Comparison of ENCODE assay signal across 36 cellular contexts in genomic region chr9:116333254-116333653, GRCh38.
"Had no signal": no experiment of that assay in that cellular context is flagged by ENCODE, and none has a peak within 500 bp of the region (broad histone marks: within the 10 kb centered on the region; RNA-seq: fewer than 3 reads in every experiment).

No MANE protein-coding gene starts in this region.

- FAIRE-seq: astrocyte, TTC549 had no signal

- H3K4me3 ChIP-seq: body of pancreas, breast epithelium had no signal

- DNase-seq: activated B cell treated with CpG ODN at 0.5 μM for 24 hours; activated CD4-positive, alpha-beta memory T cell treated with anti-CD3 and anti-CD28 coated beads for 36 hours; activated CD4-positive, alpha-beta T cell treated with anti-CD3 and anti-CD28 coated beads for 4 hours; activated CD4-positive, alpha-beta T cell treated with anti-CD3 and anti-CD28 coated beads, Interleukin-2, amount 10 ng/mL, durations not matched to agents 24 days and 14 days; activated CD4-positive, alpha-beta T cell treated with anti-CD3 and anti-CD28 coated beads, Interleukin-2, amount 50 U/mL, for 1 hour; activated CD4-positive, alpha-beta T cell treated with anti-CD3 and anti-CD28 coated beads, Interleukin-2, amount 50 U/mL, for 4 hours; activated CD4-positive, CD25-positive, alpha-beta regulatory T cell treated with anti-CD3 and anti-CD28 coated beads, Interleukin-2, amount 50 U/mL, for 72 hours; activated CD8-positive, alpha-beta memory T cell treated with anti-CD3 and anti-CD28 coated beads, Interleukin-2, amount 50 U/mL, for 4 hours; activated CD8-positive, alpha-beta T cell treated with anti-CD3 and anti-CD28 coated beads for 36 hours; activated effector memory CD4-positive, alpha-beta T cell treated with Interleukin-2 at 50 U/mL for 16 hours; activated gamma-delta T cell; activated naive CD4-positive, alpha-beta T cell treated with anti-CD3 and anti-CD28 coated beads, Interleukin-2, amount 10 ng/mL, durations not matched to agents 7 days and 5 days; activated naive CD4-positive, alpha-beta T cell treated with Interleukin-2 at 50 U/mL for 16 hours; activated naive CD8-positive, alpha-beta T cell treated with anti-CD3 and anti-CD28 coated beads, Interleukin-2, amount 10 ng/mL, durations not matched to agents 7 days and 5 days; activated naive CD8-positive, alpha-beta T cell treated with anti-CD3 and anti-CD28 coated beads, Interleukin-2, amount 50 U/mL, for 24 hours; activated T-cell treated with anti-CD3 and anti-CD28 coated beads for 4 hours; activated T-cell treated with anti-CD3 and anti-CD28 coated beads, Interleukin-2, amount 50 U/mL, for 1 hour; activated T-cell treated with anti-CD3 and anti-CD28 coated beads, Interleukin-2, amount 50 U/mL, for 4 hours; activated T-cell treated with anti-CD3 and anti-CD28 coated beads, Interleukin-2, amount 50 U/mL, for 72 hours; amniotic stem cell; aorta; body of pancreas; brain microvascular endothelial cell; central memory CD4-positive, alpha-beta T cell; T-helper 1 cell; T-helper 2 cell; T-helper 9 cell had no signal

- H3K36me3 Mint-ChIP-seq: activated CD4-positive, alpha-beta memory T cell treated with anti-CD3 and anti-CD28 coated beads for 36 hours; activated naive CD4-positive, alpha-beta T cell treated with anti-CD3 and anti-CD28 coated beads, Interleukin-2, amount 10 ng/mL, durations not matched to agents 7 days and 5 days; activated naive CD4-positive, alpha-beta T cell treated with anti-CD3 and anti-CD28 coated beads, Interleukin-2, amount 50 U/mL, for 24 hours; activated naive CD8-positive, alpha-beta T cell; activated naive CD8-positive, alpha-beta T cell treated with anti-CD3 and anti-CD28 coated beads, Interleukin-2, amount 10 ng/mL, durations not matched to agents 7 days and 5 days had no signal

- H3K27me3 Mint-ChIP-seq: activated B cell treated with CpG ODN at 0.5 μM for 24 hours; activated CD4-positive, alpha-beta T cell treated with anti-CD3 and anti-CD28 coated beads, Interleukin-2, amount 10 ng/mL, durations not matched to agents 24 days and 14 days; activated naive CD4-positive, alpha-beta T cell treated with anti-CD3 and anti-CD28 coated beads, Interleukin-2, amount 10 ng/mL, durations not matched to agents 7 days and 5 days; activated naive CD8-positive, alpha-beta T cell treated with anti-CD3 and anti-CD28 coated beads, Interleukin-2, amount 10 ng/mL, durations not matched to agents 7 days and 5 days had no signal

- H3K9me3 Mint-ChIP-seq: activated B cell treated with CpG ODN at 0.5 μM for 24 hours; activated CD4-positive, alpha-beta memory T cell treated with anti-CD3 and anti-CD28 coated beads for 36 hours; activated CD4-positive, alpha-beta T cell treated with anti-CD3 and anti-CD28 coated beads, Interleukin-2, amount 10 ng/mL, durations not matched to agents 24 days and 14 days; activated CD8-positive, alpha-beta T cell treated with anti-CD3 and anti-CD28 coated beads for 36 hours; activated naive CD4-positive, alpha-beta T cell treated with anti-CD3 and anti-CD28 coated beads, Interleukin-2, amount 10 ng/mL, durations not matched to agents 7 days and 5 days; activated naive CD4-positive, alpha-beta T cell treated with anti-CD3 and anti-CD28 coated beads, Interleukin-2, amount 50 U/mL, for 24 hours; activated naive CD8-positive, alpha-beta T cell treated with anti-CD3 and anti-CD28 coated beads, Interleukin-2, amount 10 ng/mL, durations not matched to agents 7 days and 5 days; activated naive CD8-positive, alpha-beta T cell treated with anti-CD3 and anti-CD28 coated beads, Interleukin-2, amount 50 U/mL, for 24 hours; activated T-cell treated with anti-CD3 and anti-CD28 coated beads, Interleukin-2, amount 50 U/mL, for 4 hours; activated T-helper 2 cell treated with anti-CD3 and anti-CD28 coated beads, Interferon-gamma antibody, Interleukin-2, Interleukin-4, amounts not matched to agents 10 μg/mL and 5 μg/mL and 100 μg/mL, durations not matched to agents 14 hours and 24 hours and 36 hours; T-helper 1 cell treated with Interleukin-12 subunit alpha and Interleukin-12 subunit beta and Interleukin-4 antibody, amounts not matched to agents 30 μg/mL and 1 μg/mL, for 36 hours; T-helper 2 cell treated with Interferon-gamma antibody and Interleukin-4, amounts not matched to agents 5 μg/mL and 100 μg/mL, for 36 hours had no signal

- H3K4me1 ChIP-seq: breast epithelium had no signal

- H3K36me3 ChIP-seq: breast epithelium had no signal

- H3K4me3 Mint-ChIP-seq: activated B cell treated with CpG ODN at 0.5 μM for 24 hours; activated CD4-positive, alpha-beta memory T cell treated with anti-CD3 and anti-CD28 coated beads for 36 hours; activated CD4-positive, alpha-beta T cell treated with anti-CD3 and anti-CD28 coated beads, Interleukin-2, amount 10 ng/mL, durations not matched to agents 24 days and 14 days; activated CD8-positive, alpha-beta T cell treated with anti-CD3 and anti-CD28 coated beads for 36 hours; activated naive CD4-positive, alpha-beta T cell treated with anti-CD3 and anti-CD28 coated beads, Interleukin-2, amount 10 ng/mL, durations not matched to agents 7 days and 5 days; activated naive CD4-positive, alpha-beta T cell treated with anti-CD3 and anti-CD28 coated beads, Interleukin-2, amount 50 U/mL, for 24 hours; activated naive CD8-positive, alpha-beta T cell; activated naive CD8-positive, alpha-beta T cell treated with anti-CD3 and anti-CD28 coated beads, Interleukin-2, amount 10 ng/mL, durations not matched to agents 7 days and 5 days; activated naive CD8-positive, alpha-beta T cell treated with anti-CD3 and anti-CD28 coated beads, Interleukin-2, amount 50 U/mL, for 24 hours; activated T-cell treated with anti-CD3 and anti-CD28 coated beads, Interleukin-2, amount 50 U/mL, for 4 hours; activated T-cell treated with anti-CD3 and anti-CD28 coated beads, Interleukin-2, amount 50 U/mL, for 72 hours; T-helper 1 cell treated with Interleukin-12 subunit alpha and Interleukin-12 subunit beta and Interleukin-4 antibody, amounts not matched to agents 30 μg/mL and 1 μg/mL, for 36 hours; T-helper 2 cell treated with Interferon-gamma antibody and Interleukin-4, amounts not matched to agents 5 μg/mL and 100 μg/mL, for 36 hours had no signal

- H3K27me3 ChIP-seq: body of pancreas, brain microvascular endothelial cell, breast epithelium had no signal

- H3K27ac Mint-ChIP-seq: activated B cell treated with CpG ODN at 0.5 μM for 24 hours; activated CD4-positive, alpha-beta memory T cell treated with anti-CD3 and anti-CD28 coated beads for 36 hours; activated CD4-positive, alpha-beta T cell treated with anti-CD3 and anti-CD28 coated beads, Interleukin-2, amount 10 ng/mL, durations not matched to agents 24 days and 14 days; activated CD8-positive, alpha-beta T cell treated with anti-CD3 and anti-CD28 coated beads for 36 hours; activated naive CD4-positive, alpha-beta T cell treated with anti-CD3 and anti-CD28 coated beads, Interleukin-2, amount 10 ng/mL, durations not matched to agents 7 days and 5 days; activated naive CD4-positive, alpha-beta T cell treated with anti-CD3 and anti-CD28 coated beads, Interleukin-2, amount 50 U/mL, for 24 hours; activated naive CD8-positive, alpha-beta T cell; activated naive CD8-positive, alpha-beta T cell treated with anti-CD3 and anti-CD28 coated beads, Interleukin-2, amount 10 ng/mL, durations not matched to agents 7 days and 5 days; activated naive CD8-positive, alpha-beta T cell treated with anti-CD3 and anti-CD28 coated beads, Interleukin-2, amount 50 U/mL, for 24 hours; activated T-cell treated with anti-CD3 and anti-CD28 coated beads, Interleukin-2, amount 50 U/mL, for 72 hours; activated T-helper 2 cell treated with anti-CD3 and anti-CD28 coated beads, Interferon-gamma antibody, Interleukin-2, Interleukin-4, amounts not matched to agents 10 μg/mL and 5 μg/mL and 100 μg/mL, durations not matched to agents 14 hours and 24 hours and 36 hours; T-helper 1 cell treated with Interleukin-12 subunit alpha and Interleukin-12 subunit beta and Interleukin-4 antibody, amounts not matched to agents 30 μg/mL and 1 μg/mL, for 36 hours; T-helper 2 cell treated with Interferon-gamma antibody and Interleukin-4, amounts not matched to agents 5 μg/mL and 100 μg/mL, for 36 hours had no signal

- H3K27ac ChIP-seq: body of pancreas, brain microvascular endothelial cell, breast epithelium, VCaP had no signal

- H3K9me3 ChIP-seq: body of pancreas, breast epithelium had no signal

- H3K4me1 Mint-ChIP-seq: activated B cell treated with CpG ODN at 0.5 μM for 24 hours; activated CD4-positive, alpha-beta T cell treated with anti-CD3 and anti-CD28 coated beads, Interleukin-2, amount 10 ng/mL, durations not matched to agents 24 days and 14 days; activated naive CD4-positive, alpha-beta T cell treated with anti-CD3 and anti-CD28 coated beads, Interleukin-2, amount 10 ng/mL, durations not matched to agents 7 days and 5 days; activated naive CD4-positive, alpha-beta T cell treated with anti-CD3 and anti-CD28 coated beads, Interleukin-2, amount 50 U/mL, for 24 hours; activated naive CD8-positive, alpha-beta T cell treated with anti-CD3 and anti-CD28 coated beads, Interleukin-2, amount 10 ng/mL, durations not matched to agents 7 days and 5 days; activated naive CD8-positive, alpha-beta T cell treated with anti-CD3 and anti-CD28 coated beads, Interleukin-2, amount 50 U/mL, for 24 hours had no signal
